Comparison of ENCODE assay signal across 30 cellular contexts in the genomic region with DNA sequence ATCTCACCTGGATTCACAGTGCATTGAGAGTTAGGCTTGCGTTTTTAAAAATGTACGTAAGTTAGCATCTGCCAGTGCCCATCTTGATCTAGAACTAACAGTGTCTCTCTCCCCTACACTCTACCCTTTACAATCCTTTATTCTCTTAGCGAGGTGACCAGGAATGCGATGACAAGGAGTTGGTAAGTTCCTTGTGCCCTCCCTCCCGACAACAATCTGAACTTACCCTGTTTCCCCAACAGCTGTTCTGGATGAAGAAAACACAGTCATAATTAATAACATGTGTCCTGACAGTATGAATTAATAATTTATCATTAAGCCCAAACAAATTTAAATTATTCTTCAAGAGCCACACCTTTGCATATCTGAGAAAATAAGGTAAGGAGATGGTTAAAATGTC. TPM values are rescaled to one million over a fixed set of nuclear protein-coding genes. Genes with fewer than 3 reads are reported as not detected.
DNase-seq lines count a peak whose midpoint lies in the region; ATAC-seq, FAIRE-seq and TF ChIP-seq lines count a peak whose summit lies in the region.
"Had no signal": no experiment of that assay in that cellular context is flagged by ENCODE, and none has a peak within 500 bp of the region (broad histone marks: within the 10 kb centered on the region; RNA-seq: fewer than 3 reads in every experiment).

No MANE protein-coding gene starts in this region.

- ATAC-seq in left lobe of liver = no peak
- ATAC-seq: CD8-positive, alpha-beta T cell; GM12878; Panc1 had no signal

- DNase-seq in EH (ENCODE audit: low read depth) (peak; percentile 11), astrocyte (ENCODE audit: low read depth) (no peak), foreskin fibroblast (peak; percentile 61 to 75), uterus (no peak), WERI-Rb-1 (no peak), OCI-LY7 (ENCODE audit: low spot score) (no peak), left lobe of liver (ENCODE audit: low spot score) (no peak)
- DNase-seq: C1 segment of cervical spinal cord; Caco-2; CD8-positive, alpha-beta T cell; EL; GDM1; GM23248; HFFc6; KBM-7; MG63; NCI-H1105 treated with DMSO at 0.1 percent for 48 hours; NCI-H146; NCI-H1930; NCI-H2107; NCI-H446 treated with DMSO at 0.1 percent for 48 hours; NCI-H526; NCI-H82; NK-92 treated with Interleukin-12 subunit alpha and Interleukin-12 subunit beta, amount 100 ng/mL, for 24 hours; SHP77 had no signal

- BruUV-seq in OCI-LY7 (replicated peaks; lab: Mats Ljungman, UMichigan) = no TSS peak

- peak; percentile 29 for FAIRE-seq in astrocyte (lab: Jason Lieb, UNC)
- FAIRE-seq: GM12878, HTR-8/SVneo had no signal

- H2AFZ ChIP-seq in astrocyte (ENCODE audit: low read depth, low read length) (no peak overlapping the region), OCI-LY7 (ENCODE audit: low read length) (no peak overlapping the region)
- H2AFZ ChIP-seq: GM23248 had no signal

- H3K4me2 ChIP-seq in astrocyte (ENCODE audit: low read length) (no peak overlapping the region), OCI-LY7 (ENCODE audit: low read length) (no peak overlapping the region)

- intact Hi-C loops in uterus (cut with DNase I; ENCODE audit: low total_unique reads) (no loop called here), OCI-LY7 (cut with micrococcal nuclease; ENCODE audit: unreplicated experiment) (no loop called here)

- CTCF ChIA-PET in OCI-LY7 (lab: Charles Lee; ENCODE audit: unreplicated experiment) = no interaction called here

- H3K4me3 ChIP-seq in astrocyte (ENCODE audit: insufficient read depth, low read depth, low read length) (no peak overlapping the region), foreskin fibroblast (ENCODE audit: low read depth in 1 of 2, low read length in 2 of 2) (no peak overlapping the region), uterus (no peak overlapping the region), WERI-Rb-1 (ENCODE audit: low read depth, low read length) (no peak overlapping the region), OCI-LY7 (ENCODE audit: low read depth, low read length, poor library complexity, severe bottlenecking) (no peak overlapping the region)
- H3K4me3 ChIP-seq: GM12878, GM23248, HAP-1, MG63 had no signal

- H4K20me1 ChIP-seq in astrocyte (ENCODE audit: insufficient read depth, low read length) (peaks cover 88% of the 10 kb centered on the region), OCI-LY7 (ENCODE audit: insufficient read depth, low read length) (no peaks in the 10 kb centered on the region)

- H3K9ac ChIP-seq in astrocyte (ENCODE audit: low read length) = no peak overlapping the region
- H3K9ac ChIP-seq: GM23248 had no signal

- H3K4me1 ChIP-seq in astrocyte (ENCODE audit: insufficient read depth, low read length) = peaks cover 17% of the 10 kb centered on the region
- peaks cover 15 to 17% of the 10 kb centered on the region in 2 donors for H3K4me1 ChIP-seq in uterus
- peaks cover 40% of the 10 kb centered on the region for H3K4me1 ChIP-seq in OCI-LY7 (ENCODE audit: insufficient read depth, low read length, poor library complexity, severe bottlenecking)
- H3K4me1 ChIP-seq: Caco-2 had no signal

- no peaks in the 10 kb centered on the region for H3K36me3 Mint-ChIP-seq in astrocyte (ENCODE audit: low read depth, unreplicated experiment)
- H3K36me3 Mint-ChIP-seq: CD8-positive, alpha-beta T cell had no signal

- no peak overlapping the region for H3K4me3 Mint-ChIP-seq in astrocyte (ENCODE audit: unreplicated experiment)
- H3K4me3 Mint-ChIP-seq: CD8-positive, alpha-beta T cell; HFFc6 had no signal

- H3K9me3 ChIP-seq in astrocyte (ENCODE audit: insufficient read depth, low read depth, low read length) (no peaks in the 10 kb centered on the region), uterus (no peaks in the 10 kb centered on the region), WERI-Rb-1 (ENCODE audit: severe bottlenecking) (no peaks in the 10 kb centered on the region), OCI-LY7 (ENCODE audit: low read length) (no peaks in the 10 kb centered on the region)
- H3K9me3 ChIP-seq: Caco-2, HAP-1, MG63 had no signal

- TF ChIP-seq CTCF in astrocyte (IDR thresholded peaks at IDR 0.05; ENCODE audit: insufficient read depth, low read depth, low read length) (no peak), foreskin fibroblast (IDR thresholded peaks at IDR 0.05; ENCODE audit: low read depth, low read length) (no peak), uterus (IDR thresholded peaks at IDR 0.05) (no peak), WERI-Rb-1 (IDR thresholded peaks at IDR 0.05; ENCODE audit: low read depth, low read length) (no peak), OCI-LY7 (conservative IDR thresholded peaks at IDR 0.05; ENCODE audit: low read length) (no peak)

- TF ChIP-seq POLR2A in uterus (IDR thresholded peaks at IDR 0.05) = no peak

- H3K27ac ChIP-seq in astrocyte (ENCODE audit: low read depth, low read length) = no peak overlapping the region
- H3K27ac ChIP-seq in uterus = peak overlapping the region; percentile 19 to 33
- H3K27ac ChIP-seq in WERI-Rb-1 = no peak overlapping the region
- no peak overlapping the region for H3K27ac ChIP-seq in OCI-LY7 (ENCODE audit: low read depth, low read length, poor library complexity, severe bottlenecking)
- H3K27ac ChIP-seq: GM23248, RWPE1 had no signal

- H3K27me3 ChIP-seq in astrocyte (ENCODE audit: insufficient read depth, low read length) (no peaks in the 10 kb centered on the region), uterus (no peaks in the 10 kb centered on the region), WERI-Rb-1 (ENCODE audit: insufficient read depth, low read depth, severe bottlenecking) (no peaks in the 10 kb centered on the region)
- H3K27me3 ChIP-seq: MG63 had no signal

- H3K79me2 ChIP-seq in astrocyte (ENCODE audit: insufficient read depth, low read length) (peaks cover 89% of the 10 kb centered on the region), OCI-LY7 (ENCODE audit: insufficient read depth, low read depth, low read length) (no peaks in the 10 kb centered on the region)

- no peak overlapping the region for H3K27ac Mint-ChIP-seq in astrocyte (ENCODE audit: unreplicated experiment)
- H3K27ac Mint-ChIP-seq: CD8-positive, alpha-beta T cell; HFFc6 had no signal

- H3K4me1 Mint-ChIP-seq in astrocyte (ENCODE audit: low read depth, unreplicated experiment) = peaks cover 15% of the 10 kb centered on the region

- POLR2A ChIA-PET in OCI-LY7 (lab: Charles Lee) = no interaction called here

- H3K27me3 Mint-ChIP-seq in astrocyte (ENCODE audit: low read depth, unreplicated experiment) = peaks cover 3% of the 10 kb centered on the region

- H3K9me3 Mint-ChIP-seq in astrocyte (ENCODE audit: unreplicated experiment) = no peaks in the 10 kb centered on the region
- H3K9me3 Mint-ChIP-seq: CD8-positive, alpha-beta T cell; HFFc6 had no signal

- H3K9me2 ChIP-seq in OCI-LY7 (ENCODE audit: insufficient read depth, low read length) = no peaks in the 10 kb centered on the region

- H3K36me3 ChIP-seq in astrocyte (ENCODE audit: insufficient read depth, low read length) (peaks cover 6% of the 10 kb centered on the region), uterus (no peaks in the 10 kb centered on the region), WERI-Rb-1 (no peaks in the 10 kb centered on the region), OCI-LY7 (ENCODE audit: insufficient read depth, low read length) (no peaks in the 10 kb centered on the region)
- H3K36me3 ChIP-seq: HAP-1 had no signal

RNA-seq across cellular contexts. Expression of gene TSHZ3, which starts 6.3 kb away (rescaled TPM):
- total RNA-seq in astrocyte = 6.1 and 7.9 TPM in 2 replicates
- total RNA-seq in uterus = 10 to 100 TPM in 3 of 4 donors, 1 to 10 TPM in 1; 3.2 to 65.5 (median 27.9) TPM
- not detected in 2 replicates for total RNA-seq in OCI-LY7 (2014; rRNA removed; shearing (Covaris generic))
- total RNA-seq in OCI-LY7 (2022) = not detected in 2 replicates
- 1.1 TPM for total RNA-seq in left lobe of liver
- total RNA-seq: Caco-2; CD8-positive, alpha-beta T cell had no signal

Comparison
In these comparisons a context has a peak if more than half of its experiments do, and no peak if none do; other contexts are left out.
1. DNase-seq: peak in EH (single experiment) and foreskin fibroblast (2 of 2); none in astrocyte (single experiment), uterus (0 of 2), WERI-Rb-1 (single experiment), OCI-LY7 (single experiment) and left lobe of liver (single experiment).
2. H3K27ac ChIP-seq: peak in uterus (2 of 2); none in astrocyte (single experiment), WERI-Rb-1 (single experiment) and OCI-LY7 (single experiment).